16 cellular contexts compared by ENCODE assay signal in the genomic region with DNA sequence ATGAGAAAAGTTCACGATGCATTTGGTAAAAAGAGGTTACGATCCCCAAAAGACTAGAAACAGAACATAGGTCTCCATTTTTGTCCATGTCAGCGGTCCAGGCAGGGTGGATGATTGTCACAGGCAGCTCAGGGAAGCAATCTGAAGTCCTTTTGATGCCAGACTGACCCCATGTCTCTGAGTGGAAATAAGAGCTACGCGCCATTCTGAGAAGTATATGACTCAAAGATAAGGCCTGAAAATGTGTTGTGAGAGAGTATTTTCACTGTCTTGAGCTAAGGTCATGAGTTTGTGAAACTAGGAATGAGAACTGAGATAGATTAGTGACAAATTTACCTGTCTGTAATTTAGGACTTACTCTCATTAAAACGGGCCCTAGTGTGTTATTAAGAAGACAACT.
A peak's percentile ranks its signal among the peaks of the same experiment; 100 is the strongest.
DNase-seq lines count a peak whose midpoint lies in the region; ATAC-seq and TF ChIP-seq lines count a peak whose summit lies in the region.
"Had no signal": no experiment of that assay in that cellular context is flagged by ENCODE, and none has a peak within 500 bp of the region (broad histone marks: within the 10 kb centered on the region; RNA-seq: fewer than 3 reads in every experiment).

No MANE protein-coding gene starts in this region.

- in situ Hi-C loops in GM13977 (cut with MboI; ENCODE audit: low pct_unique_long_range_greater_than_20kb, low sequenced_read_pairs, unreplicated experiment), result no loop called here

- peaks cover 8% of the 10 kb centered on the region for H3K36me3 Mint-ChIP-seq in activated CD8-positive, alpha-beta memory T cell treated with anti-CD3 and anti-CD28 coated beads, Interleukin-2, amount 10 ng/mL, durations not matched to agents 7 days and 5 days

- CTCF ChIA-PET in activated CD8-positive, alpha-beta memory T cell treated with anti-CD3 and anti-CD28 coated beads, Interleukin-2, amount 10 ng/mL, durations not matched to agents 7 days and 5 days (lab: Charles Lee), result interaction anchor here (0.8 to 1.8 kb wide), 2 partner anchors 17 to 149 kb away, joined by 3 to 5 read pairs; no protein-coding TSS in a partner anchor

- H3K4me3 Mint-ChIP-seq in activated CD8-positive, alpha-beta memory T cell treated with anti-CD3 and anti-CD28 coated beads, Interleukin-2, amount 10 ng/mL, durations not matched to agents 7 days and 5 days, result no peak overlapping the region
- H3K4me3 Mint-ChIP-seq: nephron had no signal

- no peaks in the 10 kb centered on the region for H3K27me3 Mint-ChIP-seq in activated CD8-positive, alpha-beta memory T cell treated with anti-CD3 and anti-CD28 coated beads, Interleukin-2, amount 10 ng/mL, durations not matched to agents 7 days and 5 days

- no peak overlapping the region for H3K4me3 ChIP-seq in fibroblast of the aortic adventitia (ENCODE audit: low read depth, low read length)
- H3K4me3 ChIP-seq: BLaER1, sigmoid colon had no signal

- peak; percentile 63 for ATAC-seq in GM21447 (IDR thresholded peaks at IDR 0.05; ENCODE audit: unreplicated experiment)
- ATAC-seq in HG03196 (IDR thresholded peaks at IDR 0.05; ENCODE audit: unreplicated experiment), result peak; percentile 76
- no peak for ATAC-seq in activated CD8-positive, alpha-beta memory T cell treated with anti-CD3 and anti-CD28 coated beads, Interleukin-2, amount 10 ng/mL, durations not matched to agents 7 days and 5 days
- ATAC-seq in GM18873 (IDR thresholded peaks at IDR 0.05; ENCODE audit: low FRiP score, unreplicated experiment), result no peak
- ATAC-seq in HG03378 (IDR thresholded peaks at IDR 0.05; ENCODE audit: unreplicated experiment), result no peak

- peaks cover 8% of the 10 kb centered on the region for H3K4me1 Mint-ChIP-seq in activated CD8-positive, alpha-beta memory T cell treated with anti-CD3 and anti-CD28 coated beads, Interleukin-2, amount 10 ng/mL, durations not matched to agents 7 days and 5 days
- H3K4me1 Mint-ChIP-seq: nephron had no signal

- TF ChIP-seq CTCF in GM13977 (IDR thresholded peaks at IDR 0.05; ENCODE audit: extremely low read depth, insufficient read depth, missing control alignments), result no peak
- no peak for TF ChIP-seq CTCF in fibroblast of the aortic adventitia (IDR thresholded peaks at IDR 0.05; ENCODE audit: insufficient read depth, low read length)

- peaks cover 3% of the 10 kb centered on the region for H3K9me3 Mint-ChIP-seq in activated CD8-positive, alpha-beta memory T cell treated with anti-CD3 and anti-CD28 coated beads, Interleukin-2, amount 10 ng/mL, durations not matched to agents 7 days and 5 days (ENCODE audit: low read depth)
- H3K9me3 Mint-ChIP-seq: activated naive CD4-positive, alpha-beta T cell treated with anti-CD3 and anti-CD28 coated beads, Interleukin-2, amount 50 U/mL, for 72 hours; nephron had no signal

- DNase-seq in GM13977 (ENCODE audit: low spot score), result peak; percentile 35
- peak; percentile 7 for DNase-seq in fibroblast of the aortic adventitia (ENCODE audit: low read depth)
- no peak for DNase-seq in activated CD8-positive, alpha-beta memory T cell treated with anti-CD3 and anti-CD28 coated beads, Interleukin-2, amount 10 ng/mL, durations not matched to agents 7 days and 5 days
- DNase-seq in anterior cingulate cortex (lab: John Stamatoyannopoulos, UW), result no peak
- DNase-seq: hypothalamus, left ventricle myocardium superior, NCI-H524 treated with DMSO at 0.1 percent for 48 hours, Right ventricle myocardium superior, sigmoid colon had no signal

- H3K27ac Mint-ChIP-seq in activated CD8-positive, alpha-beta memory T cell treated with anti-CD3 and anti-CD28 coated beads, Interleukin-2, amount 10 ng/mL, durations not matched to agents 7 days and 5 days, result no peak overlapping the region
- H3K27ac Mint-ChIP-seq: activated naive CD4-positive, alpha-beta T cell treated with anti-CD3 and anti-CD28 coated beads, Interleukin-2, amount 50 U/mL, for 72 hours had no signal

Comparison
In these comparisons a context has a peak if more than half of its experiments do, and no peak if none do; other contexts are left out.
1. DNase-seq: peak in GM13977 (single experiment) and fibroblast of the aortic adventitia (single experiment); none in activated CD8-positive, alpha-beta memory T cell treated with anti-CD3 and anti-CD28 coated beads, Interleukin-2, amount 10 ng/mL, durations not matched to agents 7 days and 5 days (single experiment) and anterior cingulate cortex (0 of 58).
2. ATAC-seq: peak in GM21447 (single experiment) and HG03196 (single experiment); none in activated CD8-positive, alpha-beta memory T cell treated with anti-CD3 and anti-CD28 coated beads, Interleukin-2, amount 10 ng/mL, durations not matched to agents 7 days and 5 days (single experiment), GM18873 (single experiment) and HG03378 (single experiment).